In the genomic region with DNA sequence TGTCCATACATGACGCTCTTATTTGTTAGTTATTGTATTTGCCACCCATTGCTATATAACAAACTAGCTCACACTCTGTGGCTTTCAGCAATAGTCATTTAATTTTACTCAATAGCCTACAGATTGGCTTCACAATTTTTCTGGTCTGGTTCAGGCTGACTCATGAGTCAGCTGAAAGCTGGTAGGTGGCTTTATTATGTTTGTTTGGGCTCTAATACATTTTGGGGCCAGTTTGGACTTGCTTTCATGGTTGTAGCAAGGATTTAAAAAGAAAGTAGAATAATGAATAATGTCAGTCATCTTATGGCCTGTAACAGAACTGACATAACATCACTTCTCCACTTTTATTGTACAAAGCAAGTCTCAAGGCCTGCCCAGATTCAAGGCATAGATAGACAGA, we compare ENCODE assay signal across 23 cellular contexts.
"Had no signal": no experiment of that assay in that cellular context is flagged by ENCODE, and none has a peak within 500 bp of the region (broad histone marks: within the 10 kb centered on the region; RNA-seq: fewer than 3 reads in every experiment).

No MANE protein-coding gene starts in this region.

- H3K9me3 ChIP-seq: ascending aorta, Peyer's patch had no signal

- H3K4me1 ChIP-seq: ascending aorta, Peyer's patch had no signal

- H3K27ac ChIP-seq: ascending aorta, Peyer's patch had no signal

- H3K4me3 ChIP-seq: ascending aorta, Peyer's patch had no signal

- DNase-seq: activated CD4-positive, alpha-beta T cell treated with anti-CD3 and anti-CD28 coated beads for 4 hours; activated CD4-positive, alpha-beta T cell treated with anti-CD3 and anti-CD28 coated beads, Interleukin-2, amount 50 U/mL, for 4 hours; activated CD8-positive, alpha-beta T cell treated with anti-CD3 and anti-CD28 coated beads, Interleukin-2, amount 10 ng/mL, durations not matched to agents 7 days and 5 days; activated effector memory CD4-positive, alpha-beta T cell treated with anti-CD3 and anti-CD28 coated beads, Interleukin-2, amount 50 U/mL, for 16 hours; activated naive CD4-positive, alpha-beta T cell treated with Interleukin-2 at 50 U/mL for 16 hours; activated naive CD8-positive, alpha-beta T cell treated with anti-CD3 and anti-CD28 coated beads, Interleukin-2, amount 50 U/mL, for 24 hours; activated T-cell treated with anti-CD3 and anti-CD28 coated beads, Interleukin-2, amount 50 U/mL, for 24 hours; amniotic stem cell; Kasumi-1; KBM-7; NCI-H1048; NCI-H146; NCI-H187 treated with DMSO at 0.1 percent for 48 hours; NCI-H2081 treated with DMSO at 0.1 percent for 48 hours; NCI-H2171 treated with DMSO at 0.1 percent for 48 hours; NCI-H226; NCI-H526; NK-92 treated with Interleukin-12 subunit alpha and Interleukin-12 subunit beta, amount 100 ng/mL, for 24 hours; Peyer's patch; SHP77 treated with DMSO at 0.1 percent for 48 hours had no signal

- H3K27me3 ChIP-seq: ascending aorta, Peyer's patch had no signal

- ATAC-seq: activated CD4-positive, CD25-positive, alpha-beta regulatory T cell treated with anti-CD3 and anti-CD28 coated beads, Interleukin-2, amount 50 U/mL, for 24 hours; activated CD8-positive, alpha-beta T cell treated with anti-CD3 and anti-CD28 coated beads, Interleukin-2, amount 10 ng/mL, durations not matched to agents 7 days and 5 days; activated naive CD4-positive, alpha-beta T cell treated with anti-CD3 and anti-CD28 coated beads, Interleukin-2, amount 50 U/mL, for 72 hours; activated naive CD8-positive, alpha-beta T cell treated with anti-CD3 and anti-CD28 coated beads, Interleukin-2, amount 50 U/mL, for 24 hours had no signal

- H3K36me3 ChIP-seq: ascending aorta, Peyer's patch had no signal
